In the genomic region with DNA sequence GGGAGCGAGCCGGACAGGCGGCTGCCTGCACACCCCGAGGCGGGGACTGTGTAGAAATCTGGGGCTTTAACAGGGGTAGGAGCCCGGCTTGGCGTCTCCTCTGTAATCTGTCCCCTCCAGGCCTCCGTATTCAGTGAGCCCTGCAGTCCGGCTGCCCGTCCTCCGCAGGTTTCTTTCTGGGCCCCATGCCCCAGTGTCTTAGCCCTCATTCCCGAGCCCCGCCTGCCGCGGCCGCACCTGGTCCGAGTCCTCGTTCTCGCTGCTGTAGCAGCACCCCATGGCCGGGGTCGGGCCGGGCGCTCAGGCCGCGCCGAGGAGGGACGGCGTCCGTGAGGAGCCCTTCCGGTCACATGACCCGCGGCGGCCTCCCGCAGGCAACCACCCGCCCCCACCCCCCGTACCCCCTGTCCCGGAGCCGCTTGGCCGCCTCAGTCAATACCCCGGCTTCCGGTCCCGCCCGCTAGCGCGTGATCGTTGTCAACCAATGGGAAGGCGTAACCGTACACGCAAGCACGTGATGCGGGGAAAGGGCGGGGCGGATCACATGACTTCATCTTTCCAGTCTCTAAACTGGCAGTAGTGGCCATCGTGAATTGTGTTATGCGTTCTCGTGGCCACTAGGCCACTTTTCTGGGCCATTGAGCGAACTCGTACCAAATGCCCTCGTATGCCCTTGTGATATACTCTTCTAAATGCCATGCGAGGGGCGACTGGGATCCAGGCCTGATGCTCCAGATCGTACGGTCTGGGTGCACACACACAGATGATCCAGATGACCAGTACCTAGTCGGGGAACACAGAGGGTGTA, we compare ENCODE assay signal across 1 cellular context.
TF ChIP-seq lines count a peak whose summit lies in the region.

A gene (minus strand): TSS at position 352 of the 808 bp plus-strand sequence. CDS start 73 bp downstream, at position 279.

TF ChIP-seq in neural cell, 6 proteins besides CTCF, POLR2A, EP300 and RAD21 (continued from another document):
- TF ChIP-seq POLR2AphosphoS5 (IDR thresholded peaks at IDR 0.05) (peak; percentile 85), TAF1 (IDR thresholded peaks at IDR 0.05; ENCODE audit: low read depth) (no peak), SMC3 (conservative IDR thresholded peaks at IDR 0.05; ENCODE audit: poor library complexity) (no peak)
- TF ChIP-seq, protein P1, sequence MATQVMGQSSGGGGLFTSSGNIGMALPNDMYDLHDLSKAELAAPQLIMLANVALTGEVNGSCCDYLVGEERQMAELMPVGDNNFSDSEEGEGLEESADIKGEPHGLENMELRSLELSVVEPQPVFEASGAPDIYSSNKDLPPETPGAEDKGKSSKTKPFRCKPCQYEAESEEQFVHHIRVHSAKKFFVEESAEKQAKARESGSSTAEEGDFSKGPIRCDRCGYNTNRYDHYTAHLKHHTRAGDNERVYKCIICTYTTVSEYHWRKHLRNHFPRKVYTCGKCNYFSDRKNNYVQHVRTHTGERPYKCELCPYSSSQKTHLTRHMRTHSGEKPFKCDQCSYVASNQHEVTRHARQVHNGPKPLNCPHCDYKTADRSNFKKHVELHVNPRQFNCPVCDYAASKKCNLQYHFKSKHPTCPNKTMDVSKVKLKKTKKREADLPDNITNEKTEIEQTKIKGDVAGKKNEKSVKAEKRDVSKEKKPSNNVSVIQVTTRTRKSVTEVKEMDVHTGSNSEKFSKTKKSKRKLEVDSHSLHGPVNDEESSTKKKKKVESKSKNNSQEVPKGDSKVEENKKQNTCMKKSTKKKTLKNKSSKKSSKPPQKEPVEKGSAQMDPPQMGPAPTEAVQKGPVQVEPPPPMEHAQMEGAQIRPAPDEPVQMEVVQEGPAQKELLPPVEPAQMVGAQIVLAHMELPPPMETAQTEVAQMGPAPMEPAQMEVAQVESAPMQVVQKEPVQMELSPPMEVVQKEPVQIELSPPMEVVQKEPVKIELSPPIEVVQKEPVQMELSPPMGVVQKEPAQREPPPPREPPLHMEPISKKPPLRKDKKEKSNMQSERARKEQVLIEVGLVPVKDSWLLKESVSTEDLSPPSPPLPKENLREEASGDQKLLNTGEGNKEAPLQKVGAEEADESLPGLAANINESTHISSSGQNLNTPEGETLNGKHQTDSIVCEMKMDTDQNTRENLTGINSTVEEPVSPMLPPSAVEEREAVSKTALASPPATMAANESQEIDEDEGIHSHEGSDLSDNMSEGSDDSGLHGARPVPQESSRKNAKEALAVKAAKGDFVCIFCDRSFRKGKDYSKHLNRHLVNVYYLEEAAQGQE (IDR thresholded peaks at IDR 0.05; ENCODE audit: borderline replicate concordance): peak; percentile 49
TF ChIP-seq in neural cell: peak in this region for 3.
